1 cellular context compared by ENCODE assay signal in the genomic region with DNA sequence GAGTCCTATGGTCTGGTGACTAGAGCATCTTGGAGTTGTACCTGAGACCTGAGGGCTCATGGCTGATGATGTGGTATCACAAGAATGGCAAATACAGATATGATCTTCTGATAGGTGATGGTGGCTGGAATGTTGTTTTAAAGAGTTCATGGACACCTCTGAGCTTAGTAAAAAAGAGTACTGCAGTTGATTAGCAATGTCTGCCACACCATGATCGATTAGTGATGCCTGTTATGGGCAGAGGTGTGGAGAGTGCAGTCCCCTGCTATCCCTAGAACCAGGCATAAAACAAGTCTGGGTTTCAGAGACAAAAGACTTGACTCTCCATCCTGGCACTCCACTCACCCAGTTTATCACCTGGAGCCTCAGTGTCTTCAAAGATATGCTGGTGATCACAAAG.
TF ChIP-seq lines count a peak whose summit lies in the region.

No MANE protein-coding gene starts in this region.

TF ChIP-seq in HCT116, 20 proteins besides CTCF, POLR2A, EP300 and RAD21:
- TF ChIP-seq EZH2 (IDR thresholded peaks at IDR 0.05) (no peak), YY1 (IDR thresholded peaks at IDR 0.05; ENCODE audit: extremely low read depth, insufficient replicate concordance, low read depth, low read length) (peak; percentile 80), CEBPB (IDR thresholded peaks at IDR 0.05; ENCODE audit: low read depth) (no peak), POLR2AphosphoS5 (IDR thresholded peaks at IDR 0.05; ENCODE audit: low read depth, low read length) (no peak), EZH2phosphoT487 (IDR thresholded peaks at IDR 0.05; ENCODE audit: borderline replicate concordance) (no peak), CBX3 (IDR thresholded peaks at IDR 0.05; ENCODE audit: low read depth) (peak; percentile 76; the same call in 1 of the 2 replicates), FOSL1 (IDR thresholded peaks at IDR 0.05; ENCODE audit: low read depth) (no peak), ELF1 (IDR thresholded peaks at IDR 0.05; ENCODE audit: borderline replicate concordance, low read depth) (no peak), SRF (IDR thresholded peaks at IDR 0.05; ENCODE audit: low read depth) (peak; percentile 92), JUND (IDR thresholded peaks at IDR 0.05) (no peak), ZFX (IDR thresholded peaks at IDR 0.05) (no peak), TCF7L2 (IDR thresholded peaks at IDR 0.05; ENCODE audit: borderline replicate concordance, extremely low read depth, insufficient read depth, insufficient read length) (no peak), SIN3A (IDR thresholded peaks at IDR 0.05; ENCODE audit: low read depth) (no peak), ZNF274 (IDR thresholded peaks at IDR 0.05; ENCODE audit: low read depth, low read length) (no peak), SP1 (IDR thresholded peaks at IDR 0.05; ENCODE audit: low read depth) (0 out of 2 replicates have a peak, but pooled peaks have one; percentile 12)
- TF ChIP-seq, protein P1, sequence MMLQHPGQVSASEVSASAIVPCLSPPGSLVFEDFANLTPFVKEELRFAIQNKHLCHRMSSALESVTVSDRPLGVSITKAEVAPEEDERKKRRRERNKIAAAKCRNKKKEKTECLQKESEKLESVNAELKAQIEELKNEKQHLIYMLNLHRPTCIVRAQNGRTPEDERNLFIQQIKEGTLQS (IDR thresholded peaks at IDR 0.05): no peak
- TF ChIP-seq, protein P2, sequence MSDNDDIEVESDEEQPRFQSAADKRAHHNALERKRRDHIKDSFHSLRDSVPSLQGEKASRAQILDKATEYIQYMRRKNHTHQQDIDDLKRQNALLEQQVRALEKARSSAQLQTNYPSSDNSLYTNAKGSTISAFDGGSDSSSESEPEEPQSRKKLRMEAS (IDR thresholded peaks at IDR 0.05): peak; percentile 18; the same call in 1 of the 2 replicates
- TF ChIP-seq, protein P3, sequence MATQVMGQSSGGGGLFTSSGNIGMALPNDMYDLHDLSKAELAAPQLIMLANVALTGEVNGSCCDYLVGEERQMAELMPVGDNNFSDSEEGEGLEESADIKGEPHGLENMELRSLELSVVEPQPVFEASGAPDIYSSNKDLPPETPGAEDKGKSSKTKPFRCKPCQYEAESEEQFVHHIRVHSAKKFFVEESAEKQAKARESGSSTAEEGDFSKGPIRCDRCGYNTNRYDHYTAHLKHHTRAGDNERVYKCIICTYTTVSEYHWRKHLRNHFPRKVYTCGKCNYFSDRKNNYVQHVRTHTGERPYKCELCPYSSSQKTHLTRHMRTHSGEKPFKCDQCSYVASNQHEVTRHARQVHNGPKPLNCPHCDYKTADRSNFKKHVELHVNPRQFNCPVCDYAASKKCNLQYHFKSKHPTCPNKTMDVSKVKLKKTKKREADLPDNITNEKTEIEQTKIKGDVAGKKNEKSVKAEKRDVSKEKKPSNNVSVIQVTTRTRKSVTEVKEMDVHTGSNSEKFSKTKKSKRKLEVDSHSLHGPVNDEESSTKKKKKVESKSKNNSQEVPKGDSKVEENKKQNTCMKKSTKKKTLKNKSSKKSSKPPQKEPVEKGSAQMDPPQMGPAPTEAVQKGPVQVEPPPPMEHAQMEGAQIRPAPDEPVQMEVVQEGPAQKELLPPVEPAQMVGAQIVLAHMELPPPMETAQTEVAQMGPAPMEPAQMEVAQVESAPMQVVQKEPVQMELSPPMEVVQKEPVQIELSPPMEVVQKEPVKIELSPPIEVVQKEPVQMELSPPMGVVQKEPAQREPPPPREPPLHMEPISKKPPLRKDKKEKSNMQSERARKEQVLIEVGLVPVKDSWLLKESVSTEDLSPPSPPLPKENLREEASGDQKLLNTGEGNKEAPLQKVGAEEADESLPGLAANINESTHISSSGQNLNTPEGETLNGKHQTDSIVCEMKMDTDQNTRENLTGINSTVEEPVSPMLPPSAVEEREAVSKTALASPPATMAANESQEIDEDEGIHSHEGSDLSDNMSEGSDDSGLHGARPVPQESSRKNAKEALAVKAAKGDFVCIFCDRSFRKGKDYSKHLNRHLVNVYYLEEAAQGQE (IDR thresholded peaks at IDR 0.05; ENCODE audit: low read depth): no peak
- TF ChIP-seq, protein P4, sequence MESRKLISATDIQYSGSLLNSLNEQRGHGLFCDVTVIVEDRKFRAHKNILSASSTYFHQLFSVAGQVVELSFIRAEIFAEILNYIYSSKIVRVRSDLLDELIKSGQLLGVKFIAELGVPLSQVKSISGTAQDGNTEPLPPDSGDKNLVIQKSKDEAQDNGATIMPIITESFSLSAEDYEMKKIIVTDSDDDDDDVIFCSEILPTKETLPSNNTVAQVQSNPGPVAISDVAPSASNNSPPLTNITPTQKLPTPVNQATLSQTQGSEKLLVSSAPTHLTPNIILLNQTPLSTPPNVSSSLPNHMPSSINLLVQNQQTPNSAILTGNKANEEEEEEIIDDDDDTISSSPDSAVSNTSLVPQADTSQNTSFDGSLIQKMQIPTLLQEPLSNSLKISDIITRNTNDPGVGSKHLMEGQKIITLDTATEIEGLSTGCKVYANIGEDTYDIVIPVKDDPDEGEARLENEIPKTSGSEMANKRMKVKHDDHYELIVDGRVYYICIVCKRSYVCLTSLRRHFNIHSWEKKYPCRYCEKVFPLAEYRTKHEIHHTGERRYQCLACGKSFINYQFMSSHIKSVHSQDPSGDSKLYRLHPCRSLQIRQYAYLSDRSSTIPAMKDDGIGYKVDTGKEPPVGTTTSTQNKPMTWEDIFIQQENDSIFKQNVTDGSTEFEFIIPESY (IDR thresholded peaks at IDR 0.05; ENCODE audit: extremely low read depth, insufficient replicate concordance, low read length): no peak
